Comparison of ENCODE assay signal across 20 cellular contexts in genomic region chr1:47325530-47325929, GRCh38. TPM values are rescaled to one million over a fixed set of nuclear protein-coding genes. Genes with fewer than 3 reads are reported as not detected.
DNase-seq lines count a peak whose midpoint lies in the region; ATAC-seq, FAIRE-seq and TF ChIP-seq lines count a peak whose summit lies in the region.
"Had no signal": no experiment of that assay in that cellular context is flagged by ENCODE, and none has a peak within 500 bp of the region (broad histone marks: within the 10 kb centered on the region; RNA-seq: fewer than 3 reads in every experiment).

No MANE protein-coding gene starts in this region.

- TF ChIP-seq CTCF in bronchial epithelial cell (IDR thresholded peaks at IDR 0.05; ENCODE audit: insufficient read depth, low read length, severe bottlenecking) = no peak

- peaks cover 9 to 24% of the 10 kb centered on the region in 2 donors for H3K4me1 ChIP-seq in mucosa of rectum (ENCODE audit: control insufficient read depth in 2 of 2, insufficient read depth in 2 of 2, low read length in 2 of 2)

- H3K9me3 ChIP-seq in mucosa of rectum (ENCODE audit: control insufficient read depth in 2 of 2, low read length in 2 of 2) = no peaks in the 10 kb centered on the region
- H3K9me3 ChIP-seq: BLaER1 treated with 17β-estradiol and CSF1 and Interleukin-3, amounts not matched to agents 10 nM and 100 nM had no signal

- H3K27me3 ChIP-seq in bronchial epithelial cell (ENCODE audit: control insufficient read depth, insufficient read depth, low read length) (no peaks in the 10 kb centered on the region), mucosa of rectum (ENCODE audit: control insufficient read depth in 2 of 2, insufficient read depth in 2 of 2, low read length in 2 of 2) (no peaks in the 10 kb centered on the region)
- H3K27me3 ChIP-seq: BLaER1 treated with 17β-estradiol and CSF1 and Interleukin-3, amounts not matched to agents 10 nM and 100 nM had no signal

- H3K9ac ChIP-seq in mucosa of rectum (ENCODE audit: low read depth in 1 of 2, low read length in 2 of 2) = no peak overlapping the region
- H3K9ac ChIP-seq: BLaER1 treated with 17β-estradiol and CSF1 and Interleukin-3, amounts not matched to agents 10 nM and 100 nM had no signal

- H3K27ac ChIP-seq in mucosa of rectum (ENCODE audit: low read depth in 2 of 2, low read length in 2 of 2) = peak overlapping the region; percentile 80 to 85
- H3K27ac ChIP-seq: BLaER1 treated with 17β-estradiol and CSF1 and Interleukin-3, amounts not matched to agents 10 nM and 100 nM; HL-60 had no signal

- ATAC-seq in GM18873 (IDR thresholded peaks at IDR 0.05; ENCODE audit: low FRiP score, unreplicated experiment) = no peak
- ATAC-seq: activated CD8-positive, alpha-beta memory T cell treated with anti-CD3 and anti-CD28 coated beads, Interleukin-2, amount 10 ng/mL, durations not matched to agents 7 days and 5 days; sciatic nerve; WTC11 had no signal

- H3K4me3 ChIP-seq in bronchial epithelial cell (ENCODE audit: low read depth, low read length) = no peak overlapping the region
- H3K4me3 ChIP-seq in mucosa of rectum (ENCODE audit: low read length in 2 of 2) = no peak overlapping the region
- H3K4me3 ChIP-seq: BLaER1 treated with 17β-estradiol and CSF1 and Interleukin-3, amounts not matched to agents 10 nM and 100 nM; lung had no signal

- H3K36me3 ChIP-seq in bronchial epithelial cell (ENCODE audit: control insufficient read depth, insufficient read depth, low read length) = no peaks in the 10 kb centered on the region
- no peaks in the 10 kb centered on the region for H3K36me3 ChIP-seq in mucosa of rectum (ENCODE audit: control insufficient read depth in 2 of 2, insufficient read depth in 2 of 2, low read length in 2 of 2)
- H3K36me3 ChIP-seq: BLaER1 treated with 17β-estradiol and CSF1 and Interleukin-3, amounts not matched to agents 10 nM and 100 nM had no signal

- FAIRE-seq in bronchial epithelial cell (lab: Jason Lieb, UNC) = no peak
- FAIRE-seq: H1 had no signal

- DNase-seq in HT1080 (ENCODE audit: low read depth) (peak; percentile 11), NCI-H2196 (lab: John Stamatoyannopoulos, UW; ENCODE audit: unreplicated experiment) (peak; percentile 64), bronchial epithelial cell (ENCODE audit: low read depth) (peak; percentile 95), HUDEP-2 (lab: John Stamatoyannopoulos, UW; ENCODE audit: unreplicated experiment in 76 of 76) (no peak), GM03348 (ENCODE audit: low spot score) (no peak), COLO829 (ENCODE audit: low spot score) (no peak)
- DNase-seq: activated CD8-positive, alpha-beta memory T cell treated with anti-CD3 and anti-CD28 coated beads, Interleukin-2, amount 10 ng/mL, durations not matched to agents 7 days and 5 days; activated naive CD4-positive, alpha-beta T cell treated with anti-CD3 and anti-CD28 coated beads, Interleukin-2, amount 50 U/mL, for 16 hours; central memory CD4-positive, alpha-beta T cell; NK-92 treated with Interleukin-12 subunit alpha and Interleukin-12 subunit beta, amount 100 ng/mL, for 24 hours; stimulated activated CD4-positive, alpha-beta T cell treated with anti-CD3 and anti-CD28 coated beads, Interleukin-4, amount 100 ng/mL, for 4 hours; stimulated activated naive CD4-positive, alpha-beta T cell treated with Interleukin-2 at 50 U/mL for 16 hours had no signal

RNA-seq across cellular contexts. Expression of gene CMPK1, which starts 8.1 kb away (rescaled TPM):
- 69.6 and 79.3 TPM in 2 replicates for total RNA-seq in HT1080 (2014; rRNA removed; shearing (Covaris generic))
- polyA plus RNA-seq in HT1080 (2015; cell fraction: cytosol; rRNA removed) = 110 and 137 TPM in 2 replicates
- polyA plus RNA-seq in HT1080 (2015; cell fraction: nucleus; rRNA removed) = 41.4 and 49.2 TPM in 2 replicates
- total RNA-seq in bronchial epithelial cell = 79.8 and 94.5 TPM in 2 replicates

RNA-seq across cellular contexts. Expression of gene STIL, which starts 11.6 kb away (rescaled TPM):
- 23.8 and 30.6 TPM in 2 replicates for total RNA-seq in HT1080 (2014; rRNA removed; shearing (Covaris generic))
- 15.3 and 16.9 TPM in 2 replicates for polyA plus RNA-seq in HT1080 (2015; cell fraction: cytosol; rRNA removed)
- polyA plus RNA-seq in HT1080 (2015; cell fraction: nucleus; rRNA removed) = 35.2 and 35.6 TPM in 2 replicates
- total RNA-seq in bronchial epithelial cell = 0.64 and 0.79 TPM in 2 replicates

Comparison
In these comparisons a context has a peak if more than half of its experiments do, and no peak if none do; other contexts are left out.
1. DNase-seq: peak in HT1080 (single experiment), NCI-H2196 (single experiment) and bronchial epithelial cell (single experiment); none in HUDEP-2 (0 of 76), GM03348 (single experiment) and COLO829 (single experiment).
2. RNA of gene STIL, which starts 11.6 kb away (total RNA-seq): 23.8 to 30.6 TPM in HT1080; 0.64 to 0.79 TPM in bronchial epithelial cell; every median in the first group is over 10 times any median in the second.